In the genomic region with DNA sequence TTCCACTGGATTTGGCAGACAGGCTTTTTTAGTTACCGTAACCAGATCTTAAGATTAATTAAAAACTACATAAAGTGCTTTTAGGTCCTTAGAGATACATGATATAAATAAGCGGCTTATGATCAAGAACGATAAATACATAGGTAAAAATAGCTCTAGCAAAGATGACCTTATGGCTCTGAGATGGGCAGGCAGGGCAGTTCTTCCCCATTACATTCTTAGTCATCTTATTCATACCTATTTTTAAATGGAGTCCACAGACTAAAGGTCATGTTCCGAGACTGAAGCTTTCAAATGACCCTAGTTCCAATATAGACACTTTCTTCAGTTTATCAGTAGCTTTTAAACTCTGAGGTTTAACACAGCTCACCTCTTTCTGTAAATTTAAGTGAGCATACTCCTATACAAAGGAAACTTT, we compare ENCODE assay signal across 1 cellular context.
TF ChIP-seq lines count a peak whose summit lies in the region.

No MANE protein-coding gene starts in this region.

TF ChIP-seq in GM12878, 131 proteins besides CTCF, POLR2A, EP300 and RAD21:
- TF ChIP-seq CHD1 (IDR thresholded peaks at IDR 0.05; ENCODE audit: low read depth, low read length) (0 out of 2 replicates have a peak, but pooled peaks have one; percentile 37), RBBP5 (conservative IDR thresholded peaks at IDR 0.05) (no peak), ATF7 (IDR thresholded peaks at IDR 0.05; ENCODE audit: low read depth) (peak; percentile 12; the same call in 1 of the 2 replicates), ZBED1 (IDR thresholded peaks at IDR 0.05; ENCODE audit: borderline replicate concordance) (0 out of 2 replicates have a peak, but pooled peaks have one; percentile 28), MEF2A (IDR thresholded peaks at IDR 0.05; ENCODE audit: insufficient read depth, low read depth, low read length) (no peak), CHD4 (IDR thresholded peaks at IDR 0.05) (no peak), JUNB (IDR thresholded peaks at IDR 0.05) (no peak), BMI1 (IDR thresholded peaks at IDR 0.05; ENCODE audit: borderline replicate concordance) (0 out of 2 replicates have a peak, but pooled peaks have one; percentile 1), NR2F1 (conservative IDR thresholded peaks at IDR 0.05) (peak; percentile 52; the same call in 1 of the 2 replicates), EED (IDR thresholded peaks at IDR 0.05; ENCODE audit: low read depth) (no peak), POLR2AphosphoS2 (IDR thresholded peaks at IDR 0.05; ENCODE audit: low read depth, low read length) (0 out of 2 replicates have a peak, but pooled peaks have one; percentile 39)
- TF ChIP-seq, protein P1, sequence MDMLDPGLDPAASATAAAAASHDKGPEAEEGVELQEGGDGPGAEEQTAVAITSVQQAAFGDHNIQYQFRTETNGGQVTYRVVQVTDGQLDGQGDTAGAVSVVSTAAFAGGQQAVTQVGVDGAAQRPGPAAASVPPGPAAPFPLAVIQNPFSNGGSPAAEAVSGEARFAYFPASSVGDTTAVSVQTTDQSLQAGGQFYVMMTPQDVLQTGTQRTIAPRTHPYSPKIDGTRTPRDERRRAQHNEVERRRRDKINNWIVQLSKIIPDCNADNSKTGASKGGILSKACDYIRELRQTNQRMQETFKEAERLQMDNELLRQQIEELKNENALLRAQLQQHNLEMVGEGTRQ (IDR thresholded peaks at IDR 0.05; ENCODE audit: borderline replicate concordance, low read depth, low read length), result no peak
